Comparison of ENCODE assay signal across 9 cellular contexts in the genomic region with DNA sequence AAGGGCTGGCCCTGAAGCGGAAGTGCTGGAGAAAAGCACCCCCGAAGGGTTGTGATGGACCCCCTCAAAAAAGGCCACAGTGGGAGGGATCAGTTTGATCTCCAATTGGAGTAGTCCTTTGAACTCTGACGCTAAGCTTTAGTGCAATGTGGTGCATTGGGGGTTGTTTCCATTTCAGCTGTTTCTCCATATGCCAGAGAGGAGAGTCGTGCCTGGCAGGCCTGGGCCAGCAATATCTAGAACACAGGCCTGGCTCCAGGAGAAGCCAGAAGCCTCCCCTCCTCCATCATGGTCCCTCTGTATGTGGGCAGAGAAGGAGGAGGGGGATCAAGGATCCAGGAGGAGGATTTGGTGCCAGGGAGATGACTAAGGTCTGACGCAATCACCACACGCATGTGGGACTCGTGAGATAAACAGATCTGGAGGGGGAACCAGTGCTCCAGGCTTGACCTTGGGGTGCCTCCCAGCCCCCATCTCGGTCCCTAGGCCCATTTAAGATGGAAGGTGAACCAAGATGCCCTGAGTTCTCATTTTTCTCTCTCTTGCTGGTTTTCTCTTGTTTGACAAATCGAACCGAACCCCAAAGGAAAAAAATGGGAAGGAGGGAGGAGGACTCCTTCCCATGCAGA.
A peak's percentile ranks its signal among the peaks of the same experiment; 100 is the strongest.
DNase-seq lines count a peak whose midpoint lies in the region; ATAC-seq, FAIRE-seq and TF ChIP-seq lines count a peak whose summit lies in the region.
"Had no signal": no experiment of that assay in that cellular context is flagged by ENCODE, and none has a peak within 500 bp of the region (broad histone marks: within the 10 kb centered on the region; RNA-seq: fewer than 3 reads in every experiment).

No MANE protein-coding gene starts in this region.

- H3K36me3 ChIP-seq in astrocyte (ENCODE audit: insufficient read depth, low read length) (no peaks in the 10 kb centered on the region), lung (ENCODE audit: control insufficient read depth in 2 of 2, insufficient read depth in 2 of 2, low read length in 2 of 2) (no peaks in the 10 kb centered on the region)

- WGBS in A549 (ENCODE audit: missing lambda C conversion rate), result 73% methylated on average over 10 of the region's 10 CpGs
- 57 to 70% methylated on average over 10 of the region's 10 CpGs for WGBS in lung, 2 donors

- H3K27me3 ChIP-seq in astrocyte (ENCODE audit: insufficient read depth, low read length) (no peaks in the 10 kb centered on the region), lung (ENCODE audit: control insufficient read depth, insufficient read depth) (no peaks in the 10 kb centered on the region)

- H3K36me3 Mint-ChIP-seq in astrocyte (ENCODE audit: low read depth, unreplicated experiment), result no peaks in the 10 kb centered on the region

- no peak overlapping the region for H3K27ac Mint-ChIP-seq in astrocyte (ENCODE audit: unreplicated experiment)

- H3K4me3 ChIP-seq in A549 (no peak overlapping the region), astrocyte (ENCODE audit: insufficient read depth, low read depth, low read length) (no peak overlapping the region), lung (no peak overlapping the region)

- no peak overlapping the region for H3K4me3 Mint-ChIP-seq in astrocyte (ENCODE audit: unreplicated experiment)
- H3K4me3 Mint-ChIP-seq: immature natural killer cell had no signal

- H3K4me1 Mint-ChIP-seq in astrocyte (ENCODE audit: low read depth, unreplicated experiment), result peaks cover 21% of the 10 kb centered on the region

- POLR2A ChIA-PET in A549 (lab: Yijun Ruan, JAX), result no interaction called here

- peak overlapping the region; percentile 3 for H2AFZ ChIP-seq in astrocyte (ENCODE audit: low read depth, low read length)

- H3K4me1 ChIP-seq in A549, result peaks cover 27% of the 10 kb centered on the region
- peaks cover 17% of the 10 kb centered on the region for H3K4me1 ChIP-seq in astrocyte (ENCODE audit: insufficient read depth, low read length)
- no peaks in the 10 kb centered on the region for H3K4me1 ChIP-seq in lung (ENCODE audit: control insufficient read depth in 2 of 2, insufficient read depth in 2 of 2, low read length in 2 of 2)

- no peak for TF ChIP-seq RAD21 in A549 (conservative IDR thresholded peaks at IDR 0.05 in 1 of 2, IDR thresholded peaks at IDR 0.05 in 1 of 2)

- H3K27me3 Mint-ChIP-seq in astrocyte (ENCODE audit: low read depth, unreplicated experiment), result no peaks in the 10 kb centered on the region

- no peaks in the 10 kb centered on the region for H3K79me2 ChIP-seq in astrocyte (ENCODE audit: insufficient read depth, low read length)

- H4K20me1 ChIP-seq in astrocyte (ENCODE audit: insufficient read depth, low read length), result no peaks in the 10 kb centered on the region

- H3K27ac ChIP-seq in A549 (peak overlapping the region; percentile 50 to 66; a peak in 5 of 6 replicates), astrocyte (ENCODE audit: low read depth, low read length) (peak overlapping the region; percentile 21), lung (ENCODE audit: low read depth in 1 of 2, low read length in 1 of 2) (peak overlapping the region in 1 of 2 donors; percentile 3)

- H3K9me3 ChIP-seq in A549 (no peaks in the 10 kb centered on the region), astrocyte (ENCODE audit: insufficient read depth, low read depth, low read length) (no peaks in the 10 kb centered on the region), lung (ENCODE audit: control insufficient read depth in 2 of 2, insufficient read depth in 1 of 2, low read length in 1 of 2) (no peaks in the 10 kb centered on the region)

- H3K9me3 Mint-ChIP-seq in astrocyte (ENCODE audit: unreplicated experiment), result no peaks in the 10 kb centered on the region
- H3K9me3 Mint-ChIP-seq: immature natural killer cell had no signal

- H3K9ac ChIP-seq in astrocyte (ENCODE audit: low read length), result no peak overlapping the region

- H3K4me2 ChIP-seq in A549 (no peak overlapping the region), astrocyte (ENCODE audit: low read length) (no peak overlapping the region)

- no peak for TF ChIP-seq POLR2A in A549 (IDR thresholded peaks at IDR 0.05; ENCODE audit: low read length)

- CTCF ChIA-PET in A549 (lab: Yijun Ruan, JAX), result interaction anchor here (1.3 to 1.8 kb wide), 2 partner anchors 13 to 17 kb away, joined by 4 to 5 read pairs; no protein-coding TSS in a partner anchor

- FAIRE-seq in A549 (lab: Jason Lieb, UNC), result no peak
- FAIRE-seq in HTR-8/SVneo (lab: Jason Lieb, UNC), result no peak
- no peak for FAIRE-seq in astrocyte (lab: Jason Lieb, UNC)

- ATAC-seq in A549 (no peak), lung (ENCODE audit: insufficient read depth, low FRiP score) (peak; percentile 31), GM18498 (IDR thresholded peaks at IDR 0.05; ENCODE audit: unreplicated experiment) (no peak), HG02970 (IDR thresholded peaks at IDR 0.05; ENCODE audit: low FRiP score, unreplicated experiment) (no peak)

- no peak for DNase-seq in A549 (ENCODE audit: low read depth in 1 of 2, low spot score in 1 of 2)
- DNase-seq in HTR-8/SVneo (ENCODE audit: insufficient read length, low spot score), result peak; percentile 53
- peak; percentile 74 for DNase-seq in astrocyte (ENCODE audit: low read depth)
- DNase-seq in lung (ENCODE audit: low spot score), result peak; percentile 36
- DNase-seq in NCI-H2029 treated with DMSO at 0.1 percent for 48 hours (lab: John Stamatoyannopoulos, UW), result no peak
- no peak for DNase-seq in GOT3 (lab: John Stamatoyannopoulos, UW)
- DNase-seq: immature natural killer cell had no signal

- TF ChIP-seq CTCF in A549 (IDR thresholded peaks at IDR 0.05), result no peak
- TF ChIP-seq CTCF in astrocyte (IDR thresholded peaks at IDR 0.05; ENCODE audit: insufficient read depth, low read depth, low read length), result no peak
- TF ChIP-seq CTCF in lung (IDR thresholded peaks at IDR 0.05; ENCODE audit: control extremely low read depth, extremely low read depth), result no peak

- TF ChIP-seq EP300 in A549 (IDR thresholded peaks at IDR 0.05), result no peak

TF ChIP-seq in A549, 52 proteins besides CTCF, POLR2A, EP300 and RAD21:
- TF ChIP-seq CEBPB (IDR thresholded peaks at IDR 0.05) (peak; percentile 60 to 86; a peak in 3 of 4 replicates), BHLHE40 (IDR thresholded peaks at IDR 0.05; ENCODE audit: low read depth, low read length) (no peak)

Comparison
In these comparisons a context has a peak if more than half of its experiments do, and no peak if none do; other contexts are left out.
1. DNase-seq: peak in HTR-8/SVneo (single experiment), astrocyte (single experiment) and lung (single experiment); none in A549 (0 of 2), NCI-H2029 treated with DMSO at 0.1 percent for 48 hours (single experiment) and GOT3 (single experiment).